ENCODE assay signal across 8 cellular contexts in the genomic region with DNA sequence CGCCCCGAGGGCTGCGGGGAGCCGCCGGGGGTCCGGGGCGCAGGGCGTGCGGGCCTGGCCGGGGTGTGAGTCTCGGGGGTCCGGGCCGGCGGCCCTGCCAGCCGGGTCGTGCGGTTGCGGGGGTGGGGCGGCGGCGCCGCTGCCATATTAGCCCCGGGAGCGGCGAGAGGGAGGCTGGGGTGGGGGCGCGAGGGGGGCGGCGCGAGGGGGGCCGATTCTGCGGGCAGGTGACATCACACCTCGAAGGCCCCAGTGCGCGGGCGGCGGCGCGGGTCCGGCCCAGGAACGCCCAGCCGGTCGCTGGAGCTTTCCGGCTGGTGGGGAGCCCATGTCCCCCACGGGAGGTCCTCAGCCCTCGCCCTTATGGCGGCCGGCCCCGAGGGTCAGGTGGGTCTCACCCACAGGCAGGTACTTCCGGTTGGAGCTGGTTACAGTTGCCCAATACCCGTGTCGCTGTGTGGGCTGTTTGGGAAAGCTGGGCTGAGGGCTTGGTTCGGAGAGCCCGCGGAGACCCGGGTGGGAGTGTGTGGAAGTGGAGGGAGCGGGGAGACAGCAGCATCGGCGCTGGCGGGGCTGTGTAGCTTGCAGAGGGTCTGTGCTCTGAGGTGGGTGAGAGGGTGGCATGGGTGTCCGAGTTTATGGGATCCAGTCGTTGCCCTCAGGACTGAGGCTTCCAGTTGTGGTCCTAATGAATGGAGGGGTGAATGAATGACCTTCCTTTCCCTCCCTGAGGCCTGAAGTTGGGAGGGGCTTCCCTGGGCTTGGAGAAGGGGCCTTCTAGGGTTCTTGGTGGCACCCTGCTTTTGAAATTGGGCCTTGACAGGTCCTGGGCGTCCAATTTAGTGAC. TPM values are rescaled to one million over a fixed set of nuclear protein-coding genes. Genes with fewer than 3 reads are reported as not detected.
DNase-seq lines count a peak whose midpoint lies in the region; ATAC-seq lines count a peak whose summit lies in the region.

No MANE protein-coding gene starts in this region.

- H3K27ac ChIP-seq in HUES48 (ENCODE audit: low read depth, low read length): peak overlapping the region; percentile 96

- 0 out of 2 replicates have a peak, but pooled peaks cover 2% of the 10 kb centered on the region for H3K36me3 ChIP-seq in HUES48 (ENCODE audit: control insufficient read depth, insufficient read depth, low read length)

- H3K9me3 ChIP-seq in HUES48 (ENCODE audit: control insufficient read depth, insufficient read depth, low read length) (no peaks in the 10 kb centered on the region), iPS-18c (ENCODE audit: control insufficient read depth, insufficient read depth, low read length) (no peaks in the 10 kb centered on the region)

- H3K4me1 ChIP-seq in HUES48 (ENCODE audit: control insufficient read depth, insufficient read depth, low read length): peaks cover 21% of the 10 kb centered on the region; the same call in 1 of the 2 replicates

- H3K27ac Mint-ChIP-seq in activated naive CD4-positive, alpha-beta T cell treated with anti-CD3 and anti-CD28 coated beads, Interleukin-2, amount 50 U/mL, for 72 hours: peak overlapping the region; percentile 91 to 99

- peaks cover 0 to 17% of the 10 kb centered on the region in 2 donors for H3K36me3 Mint-ChIP-seq in activated naive CD4-positive, alpha-beta T cell treated with anti-CD3 and anti-CD28 coated beads, Interleukin-2, amount 50 U/mL, for 72 hours

- peak; percentile 43 for DNase-seq in AG08396 (ENCODE audit: low spot score)
- DNase-seq in activated naive CD4-positive, alpha-beta T cell treated with anti-CD3 and anti-CD28 coated beads, Interleukin-2, amount 50 U/mL, for 72 hours (ENCODE audit: low spot score in 2 of 2): no peak
- peak; percentile 60 for DNase-seq in stimulated activated CD8-positive, alpha-beta memory T cell treated with anti-CD3 and anti-CD28 coated beads, Interleukin-4, amount 100 ng/mL, for 48 hours
- no peak for DNase-seq in GOT3 (lab: John Stamatoyannopoulos, UW)
- DNase-seq in A172 (ENCODE audit: low spot score): no peak
- no peak for DNase-seq in inferior parietal cortex (ENCODE audit: extremely low spot score)

- H3K9me3 Mint-ChIP-seq in activated naive CD4-positive, alpha-beta T cell treated with anti-CD3 and anti-CD28 coated beads, Interleukin-2, amount 50 U/mL, for 72 hours: no peaks in the 10 kb centered on the region

- peak overlapping the region; percentile 95 for H3K9ac ChIP-seq in HUES48 (ENCODE audit: low read depth, low read length)

- H3K4me3 ChIP-seq in HUES48 (ENCODE audit: low read depth, low read length) (peak overlapping the region; percentile 81), iPS-18c (ENCODE audit: insufficient read depth, low read depth, low read length) (peak overlapping the region; percentile 81)

- ATAC-seq in activated naive CD4-positive, alpha-beta T cell treated with anti-CD3 and anti-CD28 coated beads, Interleukin-2, amount 50 U/mL, for 72 hours: peak in 1 of 2 donors; percentile 16

- no peaks in the 10 kb centered on the region for H3K27me3 ChIP-seq in HUES48 (ENCODE audit: control insufficient read depth, insufficient read depth, low read length)

RNA-seq across cellular contexts. Expression of gene ATP6V0C, which starts 0.8 kb away (rescaled TPM):
- 100 to 1,000 TPM in 1 of 2 donors, 10 to 100 TPM in 1; 94.4 to 127 TPM for total RNA-seq in activated naive CD4-positive, alpha-beta T cell treated with anti-CD3 and anti-CD28 coated beads, Interleukin-2, amount 50 U/mL, for 72 hours
- 24.7 and 51.1 TPM in 2 replicates for total RNA-seq in A172 (2014; rRNA removed; shearing (Covaris generic))

RNA-seq across cellular contexts. Expression of gene AMDHD2, which starts 5.6 kb away (rescaled TPM):
- 10 to 100 TPM; 37.0 to 37.2 TPM for total RNA-seq in activated naive CD4-positive, alpha-beta T cell treated with anti-CD3 and anti-CD28 coated beads, Interleukin-2, amount 50 U/mL, for 72 hours
- total RNA-seq in A172 (2014; rRNA removed; shearing (Covaris generic)): 71.3 and 76.8 TPM in 2 replicates

RNA-seq across cellular contexts. Expression of gene CEMP1, which starts 16.7 kb away (rescaled TPM):
- total RNA-seq in activated naive CD4-positive, alpha-beta T cell treated with anti-CD3 and anti-CD28 coated beads, Interleukin-2, amount 50 U/mL, for 72 hours: under 1 TPM in 1 of 2 donors, not detected in 1; 0.50 TPM
- not detected in 2 replicates for total RNA-seq in A172 (2014; rRNA removed; shearing (Covaris generic))

RNA-seq across cellular contexts. Expression of gene PDPK1, which starts 23.3 kb away (rescaled TPM):
- total RNA-seq in activated naive CD4-positive, alpha-beta T cell treated with anti-CD3 and anti-CD28 coated beads, Interleukin-2, amount 50 U/mL, for 72 hours: 10 to 100 TPM; 36.5 to 57.6 TPM
- total RNA-seq in A172 (2014; rRNA removed; shearing (Covaris generic)): 15.1 and 21.1 TPM in 2 replicates

RNA-seq across cellular contexts. Expression of gene TBC1D24, which starts 39.6 kb away (rescaled TPM):
- 10 to 100 TPM in 1 of 2 donors, 1 to 10 TPM in 1; 7.8 to 10.6 TPM for total RNA-seq in activated naive CD4-positive, alpha-beta T cell treated with anti-CD3 and anti-CD28 coated beads, Interleukin-2, amount 50 U/mL, for 72 hours
- 8.6 and 18.0 TPM in 2 replicates for total RNA-seq in A172 (2014; rRNA removed; shearing (Covaris generic))

Comparison
In these comparisons a context has a peak if more than half of its experiments do, and no peak if none do; other contexts are left out.
1. DNase-seq: peak in AG08396 (single experiment) and stimulated activated CD8-positive, alpha-beta memory T cell treated with anti-CD3 and anti-CD28 coated beads, Interleukin-4, amount 100 ng/mL, for 48 hours (single experiment); none in activated naive CD4-positive, alpha-beta T cell treated with anti-CD3 and anti-CD28 coated beads, Interleukin-2, amount 50 U/mL, for 72 hours (0 of 2), GOT3 (single experiment), A172 (single experiment) and inferior parietal cortex (single experiment).